8 cellular contexts compared by ENCODE assay signal in genomic region chr6:79631800-79632172, GRCh38. TPM values are rescaled to one million over a fixed set of nuclear protein-coding genes. Genes with fewer than 3 reads are reported as not detected.
DNase-seq lines count a peak whose midpoint lies in the region; ATAC-seq and TF ChIP-seq lines count a peak whose summit lies in the region.

No MANE protein-coding gene starts in this region.

- H3K9me3 Mint-ChIP-seq in dendritic cell treated with granulocyte-macrophage colony-stimulating factor and Interleukin-4, amounts not matched to agents 40 ng/mL and 50 ng/mL, for 4 days = no peaks in the 10 kb centered on the region
- H3K9me3 Mint-ChIP-seq in naive B cell = peaks cover 0 to 6% (median 0%) of the 10 kb centered on the region in 7 donors

- H3K9me3 ChIP-seq in BE2C = no peaks in the 10 kb centered on the region

- H3K4me1 Mint-ChIP-seq in dendritic cell treated with granulocyte-macrophage colony-stimulating factor and Interleukin-4, amounts not matched to agents 40 ng/mL and 50 ng/mL, for 4 days (ENCODE audit: low read depth) = peaks cover 14% of the 10 kb centered on the region
- peaks cover 9 to 14% (median 11%) of the 10 kb centered on the region in 3 donors for H3K4me1 Mint-ChIP-seq in naive B cell

- peak overlapping the region; percentile 83 for H3K4me3 Mint-ChIP-seq in dendritic cell treated with granulocyte-macrophage colony-stimulating factor and Interleukin-4, amounts not matched to agents 40 ng/mL and 50 ng/mL, for 4 days
- H3K4me3 Mint-ChIP-seq in naive B cell = peak overlapping the region; percentile 61 to 88 (median 81)

- DNase-seq in BE2C = no peak
- DNase-seq in M059J (ENCODE audit: low read depth) = peak; percentile 19
- DNase-seq in naive B cell = no peak
- DNase-seq in NCI-H226 = no peak
- DNase-seq in iPS-NIHi11 (ENCODE audit: low spot score) = no peak
- no peak for DNase-seq in NOMO-1 treated with DMSO at 0.1 percent for 48 hours (lab: John Stamatoyannopoulos, UW; ENCODE audit: unreplicated experiment)
- no peak for DNase-seq in cerebellar nuclear complex (lab: John Stamatoyannopoulos, UW)

- intact Hi-C loops in dendritic cell treated with granulocyte-macrophage colony-stimulating factor and Interleukin-4, amounts not matched to agents 40 ng/mL and 50 ng/mL, for 4 days (cut with micrococcal nuclease) = no loop called here

- no peaks in the 10 kb centered on the region for H3K36me3 Mint-ChIP-seq in dendritic cell treated with granulocyte-macrophage colony-stimulating factor and Interleukin-4, amounts not matched to agents 40 ng/mL and 50 ng/mL, for 4 days (ENCODE audit: low read depth)
- H3K36me3 Mint-ChIP-seq in naive B cell = no peaks in the 10 kb centered on the region

- H3K36me3 ChIP-seq in BE2C = no peaks in the 10 kb centered on the region

- H3K4me3 ChIP-seq in BE2C (ENCODE audit: low read depth, low read length) = peak overlapping the region; percentile 71

- TF ChIP-seq CTCF in BE2C (IDR thresholded peaks at IDR 0.05; ENCODE audit: low read depth, low read length) = no peak

- no peak for ATAC-seq in naive B cell (ENCODE audit: low read depth in 2 of 2)

- H3K4me1 ChIP-seq in BE2C = no peaks in the 10 kb centered on the region; the same call in 1 of the 2 replicates

- no peaks in the 10 kb centered on the region; the same call in 1 of the 2 replicates for H3K27me3 ChIP-seq in BE2C

- H3K27me3 Mint-ChIP-seq in dendritic cell treated with granulocyte-macrophage colony-stimulating factor and Interleukin-4, amounts not matched to agents 40 ng/mL and 50 ng/mL, for 4 days = peaks cover 38% of the 10 kb centered on the region
- peaks cover 33 to 64% (median 58%) of the 10 kb centered on the region in 3 donors for H3K27me3 Mint-ChIP-seq in naive B cell

- H3K27ac Mint-ChIP-seq in dendritic cell treated with granulocyte-macrophage colony-stimulating factor and Interleukin-4, amounts not matched to agents 40 ng/mL and 50 ng/mL, for 4 days = peak overlapping the region; percentile 11
- H3K27ac Mint-ChIP-seq in naive B cell = no peak overlapping the region

RNA-seq across cellular contexts. Expression of gene SH3BGRL2, which starts 0.7 kb away (rescaled TPM):
- polyA plus RNA-seq in BE2C (2012; ENCODE audit: insufficient read depth, insufficient read length, low read depth) = 2.8 TPM
- total RNA-seq in M059J (2014; rRNA removed; shearing (Covaris generic)) = 6.4 and 9.8 TPM in 2 replicates
- polyA plus RNA-seq in naive B cell (ENCODE audit: low read depth in 6 of 6) = 1 to 10 TPM in 3 of 6 donors, under 1 TPM in 2, not detected in 1; 0.61 to 2.2 (median 1.8) TPM
